15 cellular contexts compared by ENCODE assay signal in genomic region chr13:28505543-28506135, GRCh38. TPM values are rescaled to one million over a fixed set of nuclear protein-coding genes. Genes with fewer than 3 reads are reported as not detected.
A peak's percentile ranks its signal among the peaks of the same experiment; 100 is the strongest.
DNase-seq lines count a peak whose midpoint lies in the region; ATAC-seq, FAIRE-seq and TF ChIP-seq lines count a peak whose summit lies in the region.
"Had no signal": no experiment of that assay in that cellular context is flagged by ENCODE, and none has a peak within 500 bp of the region (broad histone marks: within the 10 kb centered on the region; RNA-seq: fewer than 3 reads in every experiment).

No MANE protein-coding gene starts in this region.

- H2BK15ac ChIP-seq in IMR-90 (ENCODE audit: low read depth, low read length), result no peak overlapping the region

- H3K79me1 ChIP-seq in IMR-90 (ENCODE audit: low read depth in 1 of 2, low read length in 2 of 2), result no peaks in the 10 kb centered on the region

- no peak overlapping the region for H4K8ac ChIP-seq in IMR-90 (ENCODE audit: low read depth in 2 of 2, low read length in 2 of 2)

- POLR2A ChIA-PET in CD8-positive, alpha-beta T cell (lab: Charles Lee), result interaction anchor here (0.6 kb wide), 1 partner anchor 153 kb away, joined by 3 read pairs; the partner anchor contains the start of gene POMP
- POLR2A ChIA-PET in IMR-90 (lab: Charles Lee; ENCODE audit: unreplicated experiment) (no interaction called here), T-cell (lab: Charles Lee) (no interaction called here)

- H3K27ac ChIP-seq in CD8-positive, alpha-beta T cell (ENCODE audit: low read depth, low read length), result no peak overlapping the region
- no peak overlapping the region for H3K27ac ChIP-seq in IMR-90 (ENCODE audit: insufficient read depth, low read length)
- H3K27ac ChIP-seq in keratinocyte (ENCODE audit: control insufficient read depth, insufficient read depth, low read length), result no peak overlapping the region
- H3K27ac ChIP-seq: thyroid gland had no signal

- TF ChIP-seq RAD21 in IMR-90 (IDR thresholded peaks at IDR 0.05; ENCODE audit: low read length), result no peak

- H3K27me3 ChIP-seq in CD8-positive, alpha-beta T cell (ENCODE audit: insufficient read depth, low read length), result no peaks in the 10 kb centered on the region
- peaks cover 1% of the 10 kb centered on the region; the same call in 1 of the 2 replicates for H3K27me3 ChIP-seq in IMR-90 (ENCODE audit: control insufficient read depth, insufficient read depth, low read length)
- H3K27me3 ChIP-seq in keratinocyte (ENCODE audit: control insufficient read depth, extremely low read depth, insufficient read depth, low read length), result no peaks in the 10 kb centered on the region
- H3K27me3 ChIP-seq: thyroid gland had no signal

- H3K27me3 Mint-ChIP-seq in CD8-positive, alpha-beta T cell (ENCODE audit: low read depth), result no peaks in the 10 kb centered on the region
- H3K27me3 Mint-ChIP-seq in T-cell, result peaks cover 0 to 2% of the 10 kb centered on the region in 2 donors
- H3K27me3 Mint-ChIP-seq in T-helper 2 cell treated with Interferon-gamma antibody and Interleukin-4, amounts not matched to agents 5 μg/mL and 100 μg/mL, for 36 hours (ENCODE audit: low read depth), result peaks cover 21% of the 10 kb centered on the region

- H3K9me3 ChIP-seq in CD8-positive, alpha-beta T cell (ENCODE audit: low read length), result no peaks in the 10 kb centered on the region
- H3K9me3 ChIP-seq in IMR-90 (ENCODE audit: control insufficient read depth, insufficient read depth, low read length) (no peaks in the 10 kb centered on the region), keratinocyte (ENCODE audit: control insufficient read depth, low read depth, low read length) (no peaks in the 10 kb centered on the region)
- H3K9me3 ChIP-seq: thyroid gland had no signal

- no peaks in the 10 kb centered on the region for H3K36me3 ChIP-seq in CD8-positive, alpha-beta T cell (ENCODE audit: insufficient read depth, low read length)
- H3K36me3 ChIP-seq in IMR-90 (ENCODE audit: control insufficient read depth, insufficient read depth, low read length) (no peaks in the 10 kb centered on the region), keratinocyte (ENCODE audit: control insufficient read depth in 2 of 2, extremely low read depth in 1 of 2, insufficient read depth in 2 of 2, low read length in 2 of 2) (no peaks in the 10 kb centered on the region)
- H3K36me3 ChIP-seq: thyroid gland had no signal

- H2AFZ ChIP-seq in IMR-90 (replicated peaks; ENCODE audit: low read length, poor library complexity) (peak overlapping the region; percentile 44), keratinocyte (ENCODE audit: control insufficient read depth, low read length) (peak overlapping the region; percentile 31)

- H3K4me3 Mint-ChIP-seq in CD8-positive, alpha-beta T cell, result peak overlapping the region; percentile 26
- H3K4me3 Mint-ChIP-seq in T-cell, result peak overlapping the region in 1 of 3 donors; percentile 45
- H3K4me3 Mint-ChIP-seq in T-helper 2 cell treated with Interferon-gamma antibody and Interleukin-4, amounts not matched to agents 5 μg/mL and 100 μg/mL, for 36 hours, result no peak overlapping the region
- H3K4me3 Mint-ChIP-seq: activated B cell treated with CpG ODN at 0.5 μM for 24 hours had no signal

- H3K4me2 ChIP-seq in IMR-90 (ENCODE audit: low read depth, low read length) (no peak overlapping the region), keratinocyte (ENCODE audit: control insufficient read depth, extremely low read depth, insufficient read depth, low read depth, low read length) (peak overlapping the region; percentile 36)

- H2BK20ac ChIP-seq in IMR-90 (ENCODE audit: low read depth, low read length), result no peak overlapping the region

- no peak for FAIRE-seq in keratinocyte (lab: Jason Lieb, UNC)
- FAIRE-seq in frontal cortex (lab: Jason Lieb, UNC), result no peak

- H3K14ac ChIP-seq in IMR-90 (replicated peaks; ENCODE audit: low read depth, low read length), result no peak overlapping the region

- H4K91ac ChIP-seq in IMR-90 (ENCODE audit: insufficient read depth, low read depth, low read length), result no peak overlapping the region

- no peaks in the 10 kb centered on the region for H3K79me2 ChIP-seq in keratinocyte (ENCODE audit: control insufficient read depth, insufficient read depth, low read length)

- no peak for TF ChIP-seq POLR2A in IMR-90 (IDR thresholded peaks at IDR 0.05; ENCODE audit: low read depth, low read length)

- no peak overlapping the region for H3K56ac ChIP-seq in IMR-90 (ENCODE audit: extremely low read depth, insufficient read depth, low read length)

- BruUV-seq in IMR-90 (replicated peaks; lab: Mats Ljungman, UMichigan), result no TSS peak

- in situ Hi-C loops in IMR-90 (cut with MboI; ENCODE audit: low sequenced_read_pairs), result no loop called here

- H3K36me3 Mint-ChIP-seq in CD8-positive, alpha-beta T cell, result no peaks in the 10 kb centered on the region
- H3K36me3 Mint-ChIP-seq in T-cell, result no peaks in the 10 kb centered on the region
- H3K36me3 Mint-ChIP-seq in T-helper 2 cell treated with Interferon-gamma antibody and Interleukin-4, amounts not matched to agents 5 μg/mL and 100 μg/mL, for 36 hours (ENCODE audit: low read depth), result no peaks in the 10 kb centered on the region

- H3K9me3 Mint-ChIP-seq in CD8-positive, alpha-beta T cell, result no peaks in the 10 kb centered on the region
- no peaks in the 10 kb centered on the region for H3K9me3 Mint-ChIP-seq in T-cell
- H3K9me3 Mint-ChIP-seq in T-helper 2 cell treated with Interferon-gamma antibody and Interleukin-4, amounts not matched to agents 5 μg/mL and 100 μg/mL, for 36 hours, result no peaks in the 10 kb centered on the region
- H3K9me3 Mint-ChIP-seq: activated B cell treated with CpG ODN at 0.5 μM for 24 hours had no signal

- H3K4me1 Mint-ChIP-seq in CD8-positive, alpha-beta T cell (ENCODE audit: low read depth), result peaks cover 12% of the 10 kb centered on the region
- H3K4me1 Mint-ChIP-seq in T-cell, result peaks cover 7 to 18% (median 11%) of the 10 kb centered on the region in 3 donors
- H3K4me1 Mint-ChIP-seq in T-helper 2 cell treated with Interferon-gamma antibody and Interleukin-4, amounts not matched to agents 5 μg/mL and 100 μg/mL, for 36 hours (ENCODE audit: low read depth), result peaks cover 5% of the 10 kb centered on the region

- intact Hi-C loops in CD8-positive, alpha-beta T cell (cut with DNase I, micrococcal nuclease), result loop anchor here in 1 of 2 experiments (1.0 kb wide), 1 partner anchor 8 kb away; no protein-coding TSS in a partner anchor
- intact Hi-C loops in IMR-90 (cut with micrococcal nuclease), result no loop called here

- peak overlapping the region; percentile 72 for H3K27ac Mint-ChIP-seq in CD8-positive, alpha-beta T cell
- peak overlapping the region; percentile 12 to 87 for H3K27ac Mint-ChIP-seq in T-cell
- no peak overlapping the region for H3K27ac Mint-ChIP-seq in T-helper 2 cell treated with Interferon-gamma antibody and Interleukin-4, amounts not matched to agents 5 μg/mL and 100 μg/mL, for 36 hours
- H3K27ac Mint-ChIP-seq: activated B cell treated with CpG ODN at 0.5 μM for 24 hours had no signal

- peaks cover 10% of the 10 kb centered on the region for H3K4me1 ChIP-seq in CD8-positive, alpha-beta T cell (ENCODE audit: insufficient read depth, low read length)
- H3K4me1 ChIP-seq in IMR-90 (ENCODE audit: control insufficient read depth, insufficient read depth, low read length), result peaks cover 7% of the 10 kb centered on the region
- peaks cover 3% of the 10 kb centered on the region for H3K4me1 ChIP-seq in keratinocyte (ENCODE audit: control insufficient read depth, extremely low read depth, insufficient read depth, low read length)
- H3K4me1 ChIP-seq: thyroid gland had no signal

- ATAC-seq in CD8-positive, alpha-beta T cell, result peak; percentile 90
- no peak for ATAC-seq in IMR-90 (ENCODE audit: low read depth)
- ATAC-seq in T-cell (replicated peaks in 1 of 4), result peak; percentile 83 to 100 (median 97)
- ATAC-seq in SK-N-SH treated with all-trans-retinoic acid at 6 μM for 48 hours, result no peak
- ATAC-seq: left colon, PC-3 had no signal

- no peak overlapping the region for H2BK120ac ChIP-seq in IMR-90 (ENCODE audit: low read depth, low read length)

- H3K18ac ChIP-seq in IMR-90 (ENCODE audit: low read depth, low read length), result no peak overlapping the region

- no peak overlapping the region for H2BK5ac ChIP-seq in IMR-90 (ENCODE audit: low read depth, low read length, poor library complexity, severe bottlenecking)

- TF ChIP-seq CTCF in CD8-positive, alpha-beta T cell (IDR thresholded peaks at IDR 0.05), result no peak
- TF ChIP-seq CTCF in IMR-90 (conservative IDR thresholded peaks at IDR 0.05; ENCODE audit: low read depth, low read length) (no peak), keratinocyte (optimal IDR thresholded peaks at IDR 0.05 in 1 of 3, IDR thresholded peaks at IDR 0.05 in 1 of 3, conservative IDR thresholded peaks at IDR 0.05 in 1 of 3; ENCODE audit: extremely low read depth in 1 of 3, insufficient read depth in 2 of 3, low read length in 3 of 3) (no peak)

- H3K4me3 ChIP-seq in CD8-positive, alpha-beta T cell (ENCODE audit: low read depth, low read length), result no peak overlapping the region
- H3K4me3 ChIP-seq in IMR-90 (ENCODE audit: insufficient read depth, low read depth, low read length) (no peak overlapping the region), keratinocyte (ENCODE audit: control insufficient read depth in 2 of 3, extremely low read depth in 1 of 3, insufficient read depth in 2 of 3, low read depth in 1 of 3, low read length in 3 of 3) (no peak overlapping the region)
- H3K4me3 ChIP-seq: thyroid gland had no signal

- CTCF ChIA-PET in CD8-positive, alpha-beta T cell (lab: Charles Lee), result no interaction called here
- CTCF ChIA-PET in IMR-90 (lab: Yijun Ruan, JAX) (interaction anchor here (1.5 kb wide), 1 partner anchor 22 kb away, joined by 3 read pairs; no protein-coding TSS in a partner anchor), T-cell (lab: Charles Lee) (interaction anchor here in 1 of 2 donors (1.0 kb wide), 1 partner anchor 24 kb away, joined by 3 read pairs; no protein-coding TSS in a partner anchor)

- H2AK9ac ChIP-seq in IMR-90 (replicated peaks; ENCODE audit: low read depth, low read length, poor library complexity), result no peak overlapping the region

- no peak overlapping the region for H3K4ac ChIP-seq in IMR-90 (ENCODE audit: low read depth, low read length)

- H3K9ac ChIP-seq in IMR-90 (ENCODE audit: low read depth, low read length) (no peak overlapping the region), keratinocyte (ENCODE audit: control insufficient read depth, extremely low read depth, insufficient read depth, low read length) (no peak overlapping the region)

- 67% methylated on average over 4 of the region's 7 CpGs; no CpG with 5 or more reads in 1 of the 2 experiments for WGBS in IMR-90 (ENCODE audit: extremely low coverage in 2 of 2, insufficient read length in 1 of 2), 2 experiments

- H3K23ac ChIP-seq in IMR-90 (ENCODE audit: low read depth, low read length), result no peak overlapping the region

- peak in 2 of 7 experiments; percentile 11 to 56 for DNase-seq in CD8-positive, alpha-beta T cell
- DNase-seq in IMR-90 (no peak), T-cell (peak in 19 of 34 experiments; percentile 4 to 45 (median 24)), keratinocyte (ENCODE audit: low read depth, low spot score) (no peak), frontal cortex (ENCODE audit: low spot score in 2 of 2) (no peak), foreskin melanocyte (no peak)
- DNase-seq in T-helper 2 cell treated with Interferon-gamma antibody and Interleukin-4, amounts not matched to agents 5 μg/mL and 100 μg/mL, for 36 hours (ENCODE audit: low spot score), result no peak
- DNase-seq: activated B cell treated with CpG ODN at 0.5 μM for 24 hours, C1 segment of cervical spinal cord, DMS79, left colon, NCI-H1105, PC-3, thyroid gland had no signal

- no peak overlapping the region for H2AK5ac ChIP-seq in IMR-90 (ENCODE audit: low read depth, low read length)

- no peaks in the 10 kb centered on the region for H3K9me1 ChIP-seq in IMR-90 (ENCODE audit: insufficient read depth, low read length)
- H3K9me1 ChIP-seq in keratinocyte (ENCODE audit: control insufficient read depth, extremely low read depth, insufficient read depth, low read length), result no peaks in the 10 kb centered on the region

- no peaks in the 10 kb centered on the region for H4K20me1 ChIP-seq in IMR-90 (ENCODE audit: insufficient read depth, low read length)
- H4K20me1 ChIP-seq in keratinocyte (ENCODE audit: control insufficient read depth, extremely low read depth, insufficient read depth, low read length), result no peaks in the 10 kb centered on the region

- dilution Hi-C loops in IMR-90 (cut with HindIII; ENCODE audit: low sequenced_read_pairs, unreplicated experiment) (no loop called here), keratinocyte (cut with MboI; ENCODE audit: extremely low pct_ligation_motif_present, low sequenced_read_pairs) (no loop called here)

- no peak overlapping the region for H4K5ac ChIP-seq in IMR-90 (ENCODE audit: low read depth, low read length)

RNA-seq across cellular contexts. Expression of gene FLT1, which starts 10.7 kb away (rescaled TPM):
- total RNA-seq in CD8-positive, alpha-beta T cell, result 1 to 10 TPM; 1.4 to 1.5 TPM
- total RNA-seq in IMR-90 (2012; rRNA removed), result 10.0 and 10.4 TPM in 2 replicates
- polyA plus RNA-seq in IMR-90 (2012; rRNA removed), result 4.4 and 4.5 TPM in 2 replicates
- polyA plus RNA-seq in IMR-90 (2012; cell fraction: cytosol; rRNA removed), result 1.6 and 2.5 TPM in 2 replicates
- 1.3 and 3.9 TPM in 2 replicates for polyA plus RNA-seq in IMR-90 (2012; cell fraction: nucleus; rRNA removed; ENCODE audit: low replicate concordance)
- 1 to 10 TPM in 3 of 5 donors, under 1 TPM in 2; 0.56 to 2.9 (median 1.6) TPM for total RNA-seq in T-cell
- polyA plus RNA-seq in keratinocyte, result 0.01 to 0.21 TPM (median 0.02 TPM) in 3 replicates
- 0.05 TPM for polyA plus RNA-seq in keratinocyte (2011; ENCODE audit: low read depth)
- 0.02 TPM in 1 of 2 replicates, not detected in the other for polyA plus RNA-seq in keratinocyte (2011; cell fraction: cytosol; rRNA removed)
- 0.16 and 0.19 TPM in 2 replicates for polyA plus RNA-seq in keratinocyte (2011; cell fraction: nucleus; rRNA removed)
- 0.24 TPM in 1 of 2 replicates, not detected in the other for polyA plus RNA-seq in keratinocyte (2012; ENCODE audit: low replicate concordance)
- not detected in 3 replicates for polyA minus RNA-seq in keratinocyte
- not detected for polyA minus RNA-seq in keratinocyte (2011; cell fraction: cytosol; rRNA and poly(A)+ RNA removed)
- polyA minus RNA-seq in keratinocyte (2011; cell fraction: nucleus; rRNA and poly(A)+ RNA removed), result 0.11 and 0.23 TPM in 2 replicates
- total RNA-seq in frontal cortex, result 9.8 TPM

Comparison
In these comparisons a context has a peak if more than half of its experiments do, and no peak if none do; other contexts are left out.
1. ATAC-seq: peak in CD8-positive, alpha-beta T cell (single experiment) and T-cell (4 of 4); none in IMR-90 (single experiment) and SK-N-SH treated with all-trans-retinoic acid at 6 μM for 48 hours (single experiment).
2. DNase-seq: peak in T-cell (19 of 34); none in IMR-90 (single experiment), keratinocyte (single experiment), frontal cortex (0 of 2), T-helper 2 cell treated with Interferon-gamma antibody and Interleukin-4, amounts not matched to agents 5 μg/mL and 100 μg/mL, for 36 hours (single experiment) and foreskin melanocyte (single experiment).